Comparison of ENCODE assay signal across 8 cellular contexts in genomic region chr1:27284425-27285287, GRCh38. TPM values are rescaled to one million over a fixed set of nuclear protein-coding genes. Genes with fewer than 3 reads are reported as not detected.
DNase-seq lines count a peak whose midpoint lies in the region; ATAC-seq, FAIRE-seq and TF ChIP-seq lines count a peak whose summit lies in the region.

No MANE protein-coding gene starts in this region.

- intact Hi-C loops in breast epithelium (cut with DNase I; ENCODE audit: low total_unique reads): loop anchor here (2.0 to 5.0 kb wide), 2 partner anchors 54 to 182 kb away; no protein-coding TSS in a partner anchor

- WGBS in GM23248 (ENCODE audit: low coverage in 1 of 2, low lambda C conversion rate in 2 of 2, missing lambda C conversion rate in 2 of 2), 2 experiments: 34 to 39% methylated on average over 11 of the region's 11 CpGs

- TF ChIP-seq POLR2A in breast epithelium (IDR thresholded peaks at IDR 0.05): no peak

- H3K36me3 ChIP-seq in GM23248 (ENCODE audit: low read depth): no peaks in the 10 kb centered on the region; the same call in 1 of the 2 replicates
- H3K36me3 ChIP-seq in WERI-Rb-1: peaks cover 29% of the 10 kb centered on the region
- H3K36me3 ChIP-seq in breast epithelium: peaks cover 6% of the 10 kb centered on the region
- peaks cover 0 to 7% of the 10 kb centered on the region in 2 experiments for H3K36me3 ChIP-seq in keratinocyte (ENCODE audit: control insufficient read depth in 2 of 2, extremely low read depth in 1 of 2, insufficient read depth in 2 of 2, low read length in 2 of 2)

- H3K27me3 ChIP-seq in GM23248 (replicated peaks; ENCODE audit: insufficient read depth) (no peaks in the 10 kb centered on the region), WERI-Rb-1 (ENCODE audit: insufficient read depth, low read depth, severe bottlenecking) (no peaks in the 10 kb centered on the region), breast epithelium (no peaks in the 10 kb centered on the region), keratinocyte (ENCODE audit: control insufficient read depth, extremely low read depth, insufficient read depth, low read length) (no peaks in the 10 kb centered on the region)

- H3K4me2 ChIP-seq in GM23248 (ENCODE audit: unreplicated experiment): no peak overlapping the region
- no peak overlapping the region for H3K4me2 ChIP-seq in keratinocyte (ENCODE audit: control insufficient read depth, extremely low read depth, insufficient read depth, low read depth, low read length)

- dilution Hi-C loops in keratinocyte (cut with MboI; ENCODE audit: extremely low pct_ligation_motif_present, low sequenced_read_pairs): loop anchor here (25.0 kb wide), 1 partner anchor 247 kb away; no protein-coding TSS in a partner anchor

- H4K20me1 ChIP-seq in GM23248 (ENCODE audit: insufficient read depth) (no peaks in the 10 kb centered on the region), keratinocyte (ENCODE audit: control insufficient read depth, extremely low read depth, insufficient read depth, low read length) (no peaks in the 10 kb centered on the region)

- H3K9me1 ChIP-seq in keratinocyte (ENCODE audit: control insufficient read depth, extremely low read depth, insufficient read depth, low read length): no peaks in the 10 kb centered on the region

- no peaks in the 10 kb centered on the region for H3K9me3 ChIP-seq in GM23248 (ENCODE audit: low read depth)
- H3K9me3 ChIP-seq in WERI-Rb-1 (ENCODE audit: severe bottlenecking): no peaks in the 10 kb centered on the region
- H3K9me3 ChIP-seq in breast epithelium: no peaks in the 10 kb centered on the region
- H3K9me3 ChIP-seq in keratinocyte (ENCODE audit: control insufficient read depth, low read depth, low read length): no peaks in the 10 kb centered on the region

- TF ChIP-seq CTCF in WERI-Rb-1 (IDR thresholded peaks at IDR 0.05; ENCODE audit: low read depth, low read length) (peak; percentile 65), breast epithelium (IDR thresholded peaks at IDR 0.05) (peak; percentile 57 to 71 (median 70)), keratinocyte (optimal IDR thresholded peaks at IDR 0.05 in 1 of 3, IDR thresholded peaks at IDR 0.05 in 1 of 3, conservative IDR thresholded peaks at IDR 0.05 in 1 of 3; ENCODE audit: extremely low read depth in 1 of 3, insufficient read depth in 2 of 3, low read length in 3 of 3) (peak; percentile 76 to 82 (median 80))

- DNase-seq in GM23248: peak; percentile 84
- DNase-seq in NCI-H226: peak; percentile 37
- DNase-seq in WERI-Rb-1: peak; percentile 87
- DNase-seq in breast epithelium (ENCODE audit: low spot score in 2 of 2): peak; percentile 79 to 86
- peak; percentile 38 for DNase-seq in keratinocyte (ENCODE audit: low read depth, low spot score)
- peak; percentile 70 to 89 for DNase-seq in stimulated activated CD4-positive, alpha-beta T cell treated with anti-CD3 and anti-CD28 coated beads, Interleukin-1b, Interleukin-23, amount 100 ng/mL, for 1 hour (ENCODE audit: low read depth in 2 of 2)

- no peak overlapping the region for H3K4me3 ChIP-seq in GM23248
- no peak overlapping the region for H3K4me3 ChIP-seq in WERI-Rb-1 (ENCODE audit: low read depth, low read length)
- no peak overlapping the region for H3K4me3 ChIP-seq in breast epithelium
- no peak overlapping the region for H3K4me3 ChIP-seq in keratinocyte (ENCODE audit: control insufficient read depth in 2 of 3, extremely low read depth in 1 of 3, insufficient read depth in 2 of 3, low read depth in 1 of 3, low read length in 3 of 3)

- H3K4me1 ChIP-seq in GM23248 (ENCODE audit: insufficient read depth): no peaks in the 10 kb centered on the region
- no peaks in the 10 kb centered on the region for H3K4me1 ChIP-seq in breast epithelium
- no peaks in the 10 kb centered on the region for H3K4me1 ChIP-seq in keratinocyte (ENCODE audit: control insufficient read depth, extremely low read depth, insufficient read depth, low read length)

- in situ Hi-C loops in GM23248 (cut with MboI): loop anchor here (5.0 to 10.0 kb wide), 2 partner anchors 182 to 240 kb away; no protein-coding TSS in a partner anchor

- H3K27ac ChIP-seq in GM23248 (no peak overlapping the region), WERI-Rb-1 (no peak overlapping the region), breast epithelium (no peak overlapping the region), keratinocyte (ENCODE audit: control insufficient read depth, insufficient read depth, low read length) (no peak overlapping the region)

- H3K9ac ChIP-seq in GM23248 (no peak overlapping the region), keratinocyte (ENCODE audit: control insufficient read depth, extremely low read depth, insufficient read depth, low read length) (no peak overlapping the region)

- no peaks in the 10 kb centered on the region for H3F3A ChIP-seq in GM23248 (ENCODE audit: insufficient read depth)

- no peak overlapping the region for H2AFZ ChIP-seq in GM23248
- no peak overlapping the region for H2AFZ ChIP-seq in keratinocyte (ENCODE audit: control insufficient read depth, low read length)

- no peaks in the 10 kb centered on the region for H3K9me2 ChIP-seq in GM23248 (ENCODE audit: insufficient read depth)

- ATAC-seq in HG03139 (IDR thresholded peaks at IDR 0.05; ENCODE audit: unreplicated experiment): no peak

- H3K79me2 ChIP-seq in GM23248 (ENCODE audit: insufficient read depth) (no peaks in the 10 kb centered on the region), keratinocyte (ENCODE audit: control insufficient read depth, insufficient read depth, low read length) (no peaks in the 10 kb centered on the region)

- peak; percentile 65 for FAIRE-seq in A204.1 (lab: Jason Lieb, UNC)
- peak; percentile 72 for FAIRE-seq in keratinocyte (lab: Jason Lieb, UNC)

RNA-seq across cellular contexts. Expression of gene TMEM222, which starts 37.3 kb away (rescaled TPM):
- total RNA-seq in GM23248 (2014; rRNA removed; shearing (Covaris generic)): 46.7 and 53.0 TPM in 2 replicates
- 57.8 and 59.0 TPM in 2 replicates for polyA plus RNA-seq in GM23248 (2016; fragmentation: Nextera tagmentation; extraction: Ambion mirVana)
- 10 to 100 TPM; 20.0 to 28.0 (median 26.5) TPM for total RNA-seq in breast epithelium
- 23.7 to 40.4 TPM (median 31.3 TPM) in 3 replicates for polyA plus RNA-seq in keratinocyte
- polyA plus RNA-seq in keratinocyte (2011; ENCODE audit: low read depth): 13.3 TPM
- polyA plus RNA-seq in keratinocyte (2011; cell fraction: cytosol; rRNA removed): 26.2 and 37.3 TPM in 2 replicates
- 31.0 and 40.8 TPM in 2 replicates for polyA plus RNA-seq in keratinocyte (2011; cell fraction: nucleus; rRNA removed)
- 26.1 and 38.1 TPM in 2 replicates for polyA plus RNA-seq in keratinocyte (2012; ENCODE audit: low replicate concordance)
- polyA minus RNA-seq in keratinocyte: 37.5 to 70.7 TPM (median 37.8 TPM) in 3 replicates
- 35.7 TPM for polyA minus RNA-seq in keratinocyte (2011; cell fraction: cytosol; rRNA and poly(A)+ RNA removed)
- 14.2 and 17.1 TPM in 2 replicates for polyA minus RNA-seq in keratinocyte (2011; cell fraction: nucleus; rRNA and poly(A)+ RNA removed)

RNA-seq across cellular contexts. Expression of gene WDTC1, which starts 50.2 kb away (rescaled TPM):
- 23.9 and 24.0 TPM in 2 replicates for total RNA-seq in GM23248 (2014; rRNA removed; shearing (Covaris generic))
- polyA plus RNA-seq in GM23248 (2016; fragmentation: Nextera tagmentation; extraction: Ambion mirVana): 4.1 and 4.7 TPM in 2 replicates
- total RNA-seq in breast epithelium: 10 to 100 TPM; 31.5 to 34.2 (median 33.4) TPM
- polyA plus RNA-seq in keratinocyte: 5.1 to 10.1 TPM (median 5.7 TPM) in 3 replicates
- 4.4 TPM for polyA plus RNA-seq in keratinocyte (2011; ENCODE audit: low read depth)
- 6.2 and 10.3 TPM in 2 replicates for polyA plus RNA-seq in keratinocyte (2011; cell fraction: cytosol; rRNA removed)
- polyA plus RNA-seq in keratinocyte (2011; cell fraction: nucleus; rRNA removed): 11.6 and 15.7 TPM in 2 replicates
- 16.0 and 17.7 TPM in 2 replicates for polyA plus RNA-seq in keratinocyte (2012; ENCODE audit: low replicate concordance)
- 10.5 to 37.9 TPM (median 11.1 TPM) in 3 replicates for polyA minus RNA-seq in keratinocyte
- polyA minus RNA-seq in keratinocyte (2011; cell fraction: cytosol; rRNA and poly(A)+ RNA removed): 9.0 TPM
- 8.4 and 11.0 TPM in 2 replicates for polyA minus RNA-seq in keratinocyte (2011; cell fraction: nucleus; rRNA and poly(A)+ RNA removed)

RNA-seq across cellular contexts. Expression of gene SYTL1, which starts 57.2 kb away (rescaled TPM):
- not detected in 2 replicates for total RNA-seq in GM23248 (2014; rRNA removed; shearing (Covaris generic))
- polyA plus RNA-seq in GM23248 (2016; fragmentation: Nextera tagmentation; extraction: Ambion mirVana) (not detected in 2 replicates), keratinocyte (15.5 to 34.0 TPM (median 15.6 TPM) in 3 replicates)
- total RNA-seq in breast epithelium: 10 to 100 TPM in 2 of 3 donors, under 1 TPM in 1; 0.96 to 33.1 (median 22.3) TPM
- polyA plus RNA-seq in keratinocyte (2011; ENCODE audit: low read depth): 29.4 TPM
- 5.3 and 15.1 TPM in 2 replicates for polyA plus RNA-seq in keratinocyte (2011; cell fraction: cytosol; rRNA removed)
- 87.0 and 125 TPM in 2 replicates for polyA plus RNA-seq in keratinocyte (2011; cell fraction: nucleus; rRNA removed)
- polyA plus RNA-seq in keratinocyte (2012; ENCODE audit: low replicate concordance): 16.6 and 45.8 TPM in 2 replicates
- polyA minus RNA-seq in keratinocyte: 6.7 to 17.0 TPM (median 14.7 TPM) in 3 replicates
- polyA minus RNA-seq in keratinocyte (2011; cell fraction: cytosol; rRNA and poly(A)+ RNA removed): 18.2 TPM
- polyA minus RNA-seq in keratinocyte (2011; cell fraction: nucleus; rRNA and poly(A)+ RNA removed): 17.2 and 18.4 TPM in 2 replicates

Comparison
In these comparisons a context has a peak if more than half of its experiments do, and no peak if none do; other contexts are left out.
1. DNase-seq: peak in every context shown above with its lines; median percentile 87 in WERI-Rb-1; 84 in GM23248; 82 in breast epithelium; 80 in stimulated activated CD4-positive, alpha-beta T cell treated with anti-CD3 and anti-CD28 coated beads, Interleukin-1b, Interleukin-23, amount 100 ng/mL, for 1 hour; 38 in keratinocyte; 37 in NCI-H226.